Comparison of ENCODE assay signal across 8 cellular contexts in the genomic region with DNA sequence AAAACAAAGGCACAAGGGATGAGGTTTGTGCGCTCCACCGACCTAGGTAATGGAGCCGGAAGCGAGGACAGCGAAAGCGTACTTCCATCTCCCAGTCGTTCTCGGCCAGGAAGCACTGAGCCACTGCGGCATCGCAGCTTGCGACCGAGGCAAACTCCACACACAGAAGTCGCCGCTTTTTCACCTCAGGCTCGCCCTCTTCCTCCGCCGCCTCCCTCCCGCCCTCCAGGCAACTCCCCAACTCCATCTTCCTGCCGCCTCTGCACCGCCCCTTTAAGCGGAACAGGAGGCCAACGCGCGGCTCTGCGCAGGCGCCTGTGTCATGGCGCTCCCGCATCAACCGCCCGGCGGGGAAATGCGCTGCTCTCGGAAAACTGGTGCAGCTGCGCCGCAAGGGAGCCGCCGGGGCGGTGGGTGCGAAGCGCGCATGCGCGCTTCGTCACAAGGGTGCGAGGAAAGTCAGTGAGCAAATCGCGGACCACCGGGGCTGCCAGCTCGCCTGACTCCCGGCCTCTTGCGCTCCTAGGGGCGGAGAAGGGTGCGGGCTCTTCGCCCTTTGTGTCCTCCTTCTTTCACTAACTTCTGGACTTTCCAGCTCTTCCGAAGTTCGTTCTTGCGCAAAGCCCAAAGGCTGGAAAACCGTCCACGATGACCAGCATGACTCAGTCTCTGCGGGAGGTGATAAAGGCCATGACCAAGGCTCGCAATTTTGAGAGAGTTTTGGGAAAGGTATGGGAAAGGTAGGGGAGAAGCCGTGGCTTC. TPM values are rescaled to one million over a fixed set of nuclear protein-coding genes. Genes with fewer than 3 reads are reported as not detected.
A peak's percentile ranks its signal among the peaks of the same experiment; 100 is the strongest.
DNase-seq lines count a peak whose midpoint lies in the region; ATAC-seq and TF ChIP-seq lines count a peak whose summit lies in the region.

Gene ACOT13 (plus strand): TSS at position 462 of the 762 bp plus-strand sequence. CDS start 187 bp downstream, at position 649.
A gene with protein sequence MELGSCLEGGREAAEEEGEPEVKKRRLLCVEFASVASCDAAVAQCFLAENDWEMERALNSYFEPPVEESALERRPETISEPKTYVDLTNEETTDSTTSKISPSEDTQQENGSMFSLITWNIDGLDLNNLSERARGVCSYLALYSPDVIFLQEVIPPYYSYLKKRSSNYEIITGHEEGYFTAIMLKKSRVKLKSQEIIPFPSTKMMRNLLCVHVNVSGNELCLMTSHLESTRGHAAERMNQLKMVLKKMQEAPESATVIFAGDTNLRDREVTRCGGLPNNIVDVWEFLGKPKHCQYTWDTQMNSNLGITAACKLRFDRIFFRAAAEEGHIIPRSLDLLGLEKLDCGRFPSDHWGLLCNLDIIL (minus strand): TSS at position 284 of the 762 bp plus-strand sequence. CDS start 37 bp downstream, at position 247.

- H3K4me1 ChIP-seq in GM23338 (ENCODE audit: insufficient read depth) = 0 out of 2 replicates have a peak, but pooled peaks cover 12% of the 10 kb centered on the region

- H3K9me3 Mint-ChIP-seq in GM23338 (peaks cover 49% of the 10 kb centered on the region), nephron (peaks cover 31% of the 10 kb centered on the region)
- no peaks in the 10 kb centered on the region for H3K9me3 Mint-ChIP-seq in activated T-helper 17 cell treated with anti-CD3 and anti-CD28 coated beads, Interleukin-2, amount 50 U/mL, for 72 hours
- peaks cover 12% of the 10 kb centered on the region for H3K9me3 Mint-ChIP-seq in stimulated activated naive CD8-positive, alpha-beta T cell treated with anti-CD3 and anti-CD28 coated beads, Interleukin-15, Interleukin-2, amounts not matched to agents 100 ng/mL and 50 ng/mL, for 24 hours

- no peaks in the 10 kb centered on the region for H3F3A ChIP-seq in GM23338 (replicated peaks; ENCODE audit: low read depth)

- peak within 1 kb of the TSS; percentile 97 for H3K4me2 ChIP-seq in GM23338

- peak; percentile 98 for DNase-seq in EL
- DNase-seq in GM23338 (ENCODE audit: low spot score) = peak; percentile 97
- DNase-seq in LHCN-M2 (ENCODE audit: low read depth) = peak; percentile 96
- DNase-seq in RPMI8226 = peak; percentile 99
- DNase-seq in fibroblast of pulmonary artery (ENCODE audit: low read depth) = peak; percentile 98

- peak; percentile 36 to 39 for TF ChIP-seq CTCF in GM23338 (conservative IDR thresholded peaks at IDR 0.05; ENCODE audit: low read depth in 2 of 2)
- peak; percentile 54 for TF ChIP-seq CTCF in fibroblast of pulmonary artery (IDR thresholded peaks at IDR 0.05; ENCODE audit: low read length, missing control alignments)
- peak; percentile 57 to 68 (median 58) for TF ChIP-seq CTCF in nephron (IDR thresholded peaks at IDR 0.05; ENCODE audit: unreplicated experiment in 3 of 3)

- H3K4me3 ChIP-seq in GM23338 (peak within 1 kb of the TSS; percentile 97), fibroblast of pulmonary artery (replicated peaks; ENCODE audit: low read depth, low read length) (peak within 1 kb of the TSS; percentile 100)

- peaks cover 16% of the 10 kb centered on the region for H3K27me3 Mint-ChIP-seq in GM23338 (ENCODE audit: insufficient read depth, low read depth, poor library complexity)
- no peaks in the 10 kb centered on the region for H3K27me3 Mint-ChIP-seq in activated T-helper 17 cell treated with anti-CD3 and anti-CD28 coated beads, Interleukin-2, amount 50 U/mL, for 72 hours
- H3K27me3 Mint-ChIP-seq in nephron (ENCODE audit: low read depth) = no peaks in the 10 kb centered on the region
- H3K27me3 Mint-ChIP-seq in stimulated activated naive CD8-positive, alpha-beta T cell treated with anti-CD3 and anti-CD28 coated beads, Interleukin-15, Interleukin-2, amounts not matched to agents 100 ng/mL and 50 ng/mL, for 24 hours = no peaks in the 10 kb centered on the region

- H3K4me1 Mint-ChIP-seq in GM23338 = peaks cover 23% of the 10 kb centered on the region
- H3K4me1 Mint-ChIP-seq in activated T-helper 17 cell treated with anti-CD3 and anti-CD28 coated beads, Interleukin-2, amount 50 U/mL, for 72 hours = peaks cover 37% of the 10 kb centered on the region
- peaks cover 42% of the 10 kb centered on the region for H3K4me1 Mint-ChIP-seq in nephron
- peaks cover 55% of the 10 kb centered on the region for H3K4me1 Mint-ChIP-seq in stimulated activated naive CD8-positive, alpha-beta T cell treated with anti-CD3 and anti-CD28 coated beads, Interleukin-15, Interleukin-2, amounts not matched to agents 100 ng/mL and 50 ng/mL, for 24 hours (ENCODE audit: low read depth)

- H4K20me1 ChIP-seq in GM23338 (replicated peaks; ENCODE audit: insufficient read depth) = no peaks in the 10 kb centered on the region

- H3K27me3 ChIP-seq in GM23338 (ENCODE audit: insufficient read depth) = no peaks in the 10 kb centered on the region

- H3K79me2 ChIP-seq in GM23338 (replicated peaks; ENCODE audit: insufficient read depth) = peaks cover 63% of the 10 kb centered on the region

- H3K9me2 ChIP-seq in GM23338 (ENCODE audit: insufficient read depth) = no peaks in the 10 kb centered on the region

- peak within 1 kb of the TSS; percentile 94 for H3K4me3 Mint-ChIP-seq in GM23338
- H3K4me3 Mint-ChIP-seq in activated T-helper 17 cell treated with anti-CD3 and anti-CD28 coated beads, Interleukin-2, amount 50 U/mL, for 72 hours = peak within 1 kb of the TSS; percentile 94
- H3K4me3 Mint-ChIP-seq in nephron = peak within 1 kb of the TSS; percentile 96 to 100 (median 99)
- H3K4me3 Mint-ChIP-seq in stimulated activated naive CD8-positive, alpha-beta T cell treated with anti-CD3 and anti-CD28 coated beads, Interleukin-15, Interleukin-2, amounts not matched to agents 100 ng/mL and 50 ng/mL, for 24 hours = peak within 1 kb of the TSS; percentile 97

- peak within 1 kb of the TSS; percentile 97 for H3K27ac ChIP-seq in GM23338 (ENCODE audit: low read depth)

- H3K36me3 Mint-ChIP-seq in GM23338 (ENCODE audit: low read depth) (peaks cover 86% of the 10 kb centered on the region), nephron (ENCODE audit: low read depth) (peaks cover 68% of the 10 kb centered on the region)
- H3K36me3 Mint-ChIP-seq in activated T-helper 17 cell treated with anti-CD3 and anti-CD28 coated beads, Interleukin-2, amount 50 U/mL, for 72 hours (ENCODE audit: low read depth) = peaks cover 69% of the 10 kb centered on the region
- H3K36me3 Mint-ChIP-seq in stimulated activated naive CD8-positive, alpha-beta T cell treated with anti-CD3 and anti-CD28 coated beads, Interleukin-15, Interleukin-2, amounts not matched to agents 100 ng/mL and 50 ng/mL, for 24 hours (ENCODE audit: low read depth) = peaks cover 69% of the 10 kb centered on the region

- peak within 1 kb of the TSS; percentile 99 for H3K27ac Mint-ChIP-seq in GM23338
- peak within 1 kb of the TSS; percentile 99 for H3K27ac Mint-ChIP-seq in activated T-helper 17 cell treated with anti-CD3 and anti-CD28 coated beads, Interleukin-2, amount 50 U/mL, for 72 hours
- H3K27ac Mint-ChIP-seq in nephron = peak within 1 kb of the TSS; percentile 98
- peak within 1 kb of the TSS; percentile 95 for H3K27ac Mint-ChIP-seq in stimulated activated naive CD8-positive, alpha-beta T cell treated with anti-CD3 and anti-CD28 coated beads, Interleukin-15, Interleukin-2, amounts not matched to agents 100 ng/mL and 50 ng/mL, for 24 hours

- peak within 1 kb of the TSS; percentile 95 for H2AFZ ChIP-seq in GM23338

- peaks cover 31% of the 10 kb centered on the region for H3K36me3 ChIP-seq in GM23338 (ENCODE audit: insufficient read depth)

- ATAC-seq in GM23338 = peak; percentile 96
- peak; percentile 95 for ATAC-seq in activated T-helper 17 cell treated with anti-CD3 and anti-CD28 coated beads, Interleukin-2, amount 50 U/mL, for 72 hours (replicated peaks)

TF ChIP-seq in GM23338, 12 proteins besides CTCF, POLR2A, EP300 and RAD21:
- TF ChIP-seq ZNF331 (CRISPR knock-in tag; IDR thresholded peaks at IDR 0.05; ENCODE audit: low read depth) (peak; percentile 26; the same call in 1 of the 2 replicates), CREB1 (CRISPR knock-in tag; IDR thresholded peaks at IDR 0.05; ENCODE audit: low read depth) (peak; percentile 81), REST (IDR thresholded peaks at IDR 0.05; ENCODE audit: unreplicated experiment) (no peak), POLR2AphosphoS5 (IDR thresholded peaks at IDR 0.05; ENCODE audit: low read depth) (peak; percentile 93)

RNA-seq across cellular contexts. Expression of gene ACOT13, which starts in this region (rescaled TPM):
- 17.4 and 17.8 TPM in 2 replicates for total RNA-seq in GM23338 (2014; rRNA removed; shearing (Covaris generic))
- polyA plus RNA-seq in GM23338 (2016; fragmentation: Nextera tagmentation; extraction: Ambion mirVana) = 175 and 190 TPM in 2 replicates
- 8.1 and 8.4 TPM in 2 replicates for total RNA-seq in LHCN-M2 (2014; rRNA removed)
- 24.6 TPM for polyA plus RNA-seq in LHCN-M2 (2012)
- total RNA-seq in activated T-helper 17 cell treated with anti-CD3 and anti-CD28 coated beads, Interleukin-2, amount 50 U/mL, for 72 hours = 10 to 100 TPM; 19.2 to 23.5 TPM

RNA-seq across cellular contexts. Expression of the second gene that starts in this region (rescaled TPM):
- total RNA-seq in GM23338 (2014; rRNA removed; shearing (Covaris generic)) = 47.8 and 64.5 TPM in 2 replicates
- 41.8 and 46.8 TPM in 2 replicates for polyA plus RNA-seq in GM23338 (2016; fragmentation: Nextera tagmentation; extraction: Ambion mirVana)
- 17.4 and 22.3 TPM in 2 replicates for total RNA-seq in LHCN-M2 (2014; rRNA removed)
- polyA plus RNA-seq in LHCN-M2 (2012) = 17.6 TPM
- total RNA-seq in activated T-helper 17 cell treated with anti-CD3 and anti-CD28 coated beads, Interleukin-2, amount 50 U/mL, for 72 hours = 10 to 100 TPM; 51.6 to 55.3 TPM

Comparison
In these comparisons a context has a peak if more than half of its experiments do, and no peak if none do; other contexts are left out.
1. Peak in every context shown above with its lines: DNase-seq, ATAC-seq, H3K4me3 ChIP-seq and H3K27ac ChIP-seq.